1 cellular context compared by ENCODE assay signal in genomic region chr9:134651226-134651905, GRCh38.
TF ChIP-seq lines count a peak whose summit lies in the region.

No MANE protein-coding gene starts in this region.

TF ChIP-seq in HepG2, 621 proteins besides CTCF, POLR2A, EP300 and RAD21:
- TF ChIP-seq, protein P1, sequence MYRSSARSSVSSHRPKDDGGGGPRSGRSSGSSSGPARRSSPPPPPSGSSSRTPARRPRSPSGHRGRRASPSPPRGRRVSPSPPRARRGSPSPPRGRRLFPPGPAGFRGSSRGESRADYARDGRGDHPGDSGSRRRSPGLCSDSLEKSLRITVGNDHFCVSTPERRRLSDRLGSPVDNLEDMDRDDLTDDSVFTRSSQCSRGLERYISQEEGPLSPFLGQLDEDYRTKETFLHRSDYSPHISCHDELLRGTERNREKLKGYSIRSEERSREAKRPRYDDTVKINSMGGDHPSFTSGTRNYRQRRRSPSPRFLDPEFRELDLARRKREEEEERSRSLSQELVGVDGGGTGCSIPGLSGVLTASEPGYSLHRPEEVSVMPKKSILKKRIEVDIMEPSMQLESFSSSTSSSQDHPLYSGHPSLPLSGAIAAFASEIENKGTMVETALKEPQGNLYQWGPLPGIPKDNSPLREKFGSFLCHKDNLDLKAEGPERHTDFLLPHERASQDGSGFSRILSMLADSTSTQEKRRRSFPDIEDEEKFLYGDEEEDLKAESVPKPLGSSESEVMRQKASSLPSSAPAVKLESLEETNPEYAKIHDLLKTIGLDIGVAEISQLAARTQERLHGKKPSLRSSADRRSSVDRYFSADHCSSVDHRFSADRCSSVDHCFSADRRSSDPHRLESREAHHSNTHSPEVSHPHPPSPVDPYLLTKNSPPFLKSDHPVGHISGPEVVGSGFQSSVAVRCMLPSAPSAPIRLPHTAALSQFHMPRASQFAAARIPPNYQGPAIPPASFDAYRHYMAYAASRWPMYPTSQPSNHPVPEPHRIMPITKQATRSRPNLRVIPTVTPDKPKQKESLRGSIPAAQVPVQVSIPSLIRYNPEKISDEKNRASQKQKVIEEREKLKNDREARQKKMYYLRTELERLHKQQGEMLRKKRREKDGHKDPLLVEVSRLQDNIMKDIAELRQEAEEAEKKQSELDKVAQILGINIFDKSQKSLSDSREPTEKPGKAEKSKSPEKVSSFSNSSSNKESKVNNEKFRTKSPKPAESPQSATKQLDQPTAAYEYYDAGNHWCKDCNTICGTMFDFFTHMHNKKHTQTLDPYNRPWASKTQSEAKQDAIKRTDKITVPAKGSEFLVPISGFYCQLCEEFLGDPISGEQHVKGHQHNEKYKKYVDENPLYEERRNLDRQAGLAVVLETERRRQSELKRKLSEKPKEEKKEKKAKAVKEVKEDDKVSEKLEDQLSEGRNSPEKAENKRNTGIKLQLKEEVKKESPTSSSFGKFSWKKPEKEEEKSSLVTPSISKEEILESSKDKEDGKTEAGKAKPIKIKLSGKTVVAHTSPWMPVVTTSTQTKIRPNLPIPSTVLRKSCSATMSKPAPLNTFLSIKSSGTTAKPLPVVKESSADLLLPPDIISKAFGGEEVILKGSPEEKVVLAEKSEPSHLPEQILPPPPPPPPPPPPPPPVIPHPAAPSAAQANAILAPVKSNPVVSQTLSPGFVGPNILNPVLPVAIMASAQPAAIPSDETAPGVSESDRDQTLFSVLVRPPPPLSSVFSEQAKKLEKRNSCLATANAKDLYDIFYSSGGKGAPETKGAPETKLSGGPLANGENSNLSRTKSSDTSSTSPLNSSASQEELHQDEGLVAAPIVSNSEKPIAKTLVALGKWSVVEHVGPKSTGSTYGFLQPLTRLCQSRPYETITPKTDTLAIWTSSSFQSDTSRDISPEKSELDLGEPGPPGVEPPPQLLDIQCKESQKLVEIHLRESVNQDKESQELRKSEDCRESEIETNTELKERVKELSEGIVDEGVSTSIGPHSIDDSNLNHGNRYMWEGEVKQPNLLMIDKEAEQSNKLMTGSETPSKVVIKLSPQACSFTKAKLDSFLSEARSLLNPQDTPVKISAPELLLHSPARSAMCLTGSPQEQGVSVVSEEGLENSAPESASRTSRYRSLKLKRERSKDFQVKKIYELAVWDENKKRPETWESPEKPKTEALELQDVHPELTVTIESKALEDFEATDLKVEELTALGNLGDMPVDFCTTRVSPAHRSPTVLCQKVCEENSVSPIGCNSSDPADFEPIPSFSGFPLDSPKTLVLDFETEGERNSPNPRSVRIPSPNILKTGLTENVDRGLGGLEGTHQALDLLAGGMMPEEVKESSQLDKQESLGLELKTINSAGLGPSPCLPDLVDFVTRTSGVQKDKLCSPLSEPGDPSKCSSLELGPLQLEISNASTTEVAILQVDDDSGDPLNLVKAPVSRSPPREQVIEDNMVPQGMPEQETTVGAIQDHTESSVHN (CRISPR knock-in tag; IDR thresholded peaks at IDR 0.05) = no peak
- TF ChIP-seq KLF6 (CRISPR knock-in tag; IDR thresholded peaks at IDR 0.05) = no peak
- TF ChIP-seq PAXIP1 (CRISPR knock-in tag; conservative IDR thresholded peaks at IDR 0.05) = no peak
- TF ChIP-seq ZNF205 (CRISPR knock-in tag; IDR thresholded peaks at IDR 0.05) = no peak
- TF ChIP-seq E2F2 (CRISPR knock-in tag; IDR thresholded peaks at IDR 0.05; ENCODE audit: borderline replicate concordance) = no peak
- no peak for TF ChIP-seq PLSCR1 (CRISPR knock-in tag; IDR thresholded peaks at IDR 0.05; ENCODE audit: borderline replicate concordance)
- no peak for TF ChIP-seq SNRNP70 (IDR thresholded peaks at IDR 0.05; ENCODE audit: low read depth, low read length)
- TF ChIP-seq ZNF460 (CRISPR knock-in tag; IDR thresholded peaks at IDR 0.05; ENCODE audit: borderline replicate concordance) = no peak
- TF ChIP-seq IKZF1 (IDR thresholded peaks at IDR 0.05) = no peak
- TF ChIP-seq ZNF432 (CRISPR knock-in tag; IDR thresholded peaks at IDR 0.05; ENCODE audit: borderline replicate concordance) = no peak
- no peak for TF ChIP-seq MLLT10 (CRISPR knock-in tag; IDR thresholded peaks at IDR 0.05)
- no peak for TF ChIP-seq MXD1 (CRISPR knock-in tag; IDR thresholded peaks at IDR 0.05)
